In genomic region chr2:130180404-130181337, GRCh38 we compare ENCODE assay signal across 1 cellular context.
TF ChIP-seq lines count a peak whose summit lies in the region.
"Not testable (repeated sequence)": the region's sequence is repeated elsewhere in the genome, so short reads cannot be mapped to it uniquely, and the experiment has no call there.

No MANE protein-coding gene starts in this region.

TF ChIP-seq in HepG2, 621 proteins besides CTCF, POLR2A, EP300 and RAD21:
- TF ChIP-seq ZEB1 (IDR thresholded peaks at IDR 0.05; ENCODE audit: insufficient replicate concordance, low read depth), result peak; percentile 25
- 0 out of 2 replicates have a peak, but pooled peaks have one; percentile 43 for TF ChIP-seq ZNF225 (CRISPR knock-in tag; IDR thresholded peaks at IDR 0.05)
- TF ChIP-seq FOXJ3 (CRISPR knock-in tag; IDR thresholded peaks at IDR 0.05; ENCODE audit: borderline replicate concordance), result peak; percentile 0; the same call in 1 of the 2 replicates
- peak; percentile 33; the same call in 1 of the 2 replicates for TF ChIP-seq ZBTB4 (CRISPR knock-in tag; IDR thresholded peaks at IDR 0.05; ENCODE audit: borderline replicate concordance)
- peak; percentile 53; the same call in 1 of the 2 replicates for TF ChIP-seq ZNF432 (CRISPR knock-in tag; IDR thresholded peaks at IDR 0.05; ENCODE audit: borderline replicate concordance)
- 0 out of 2 replicates have a peak, but pooled peaks have one; percentile 1 for TF ChIP-seq REL (CRISPR knock-in tag; conservative IDR thresholded peaks at IDR 0.05)
- TF ChIP-seq NONO (IDR thresholded peaks at IDR 0.05), result not testable (repeated sequence)
- peak; percentile 1; the same call in 1 of the 2 replicates for TF ChIP-seq NONO (CRISPR knock-in tag; conservative IDR thresholded peaks at IDR 0.05)
- TF ChIP-seq PITX1 (CRISPR knock-in tag; IDR thresholded peaks at IDR 0.05), result peak; percentile 41; the same call in 1 of the 2 replicates
- TF ChIP-seq ZNF296 (CRISPR knock-in tag; conservative IDR thresholded peaks at IDR 0.05), result peak; percentile 1; the same call in 1 of the 2 replicates
- TF ChIP-seq ZNF430 (CRISPR knock-in tag; IDR thresholded peaks at IDR 0.05), result peak; percentile 38; the same call in 1 of the 2 replicates
- TF ChIP-seq SIN3A (IDR thresholded peaks at IDR 0.05; ENCODE audit: borderline replicate concordance, low read depth, low read length), result peak; percentile 63; the same call in 1 of the 2 replicates
- TF ChIP-seq GLMP (CRISPR knock-in tag; IDR thresholded peaks at IDR 0.05; ENCODE audit: borderline replicate concordance), result peak; percentile 89; the same call in 1 of the 2 replicates
- peak; percentile 53 for TF ChIP-seq FOSL2 (CRISPR knock-in tag; IDR thresholded peaks at IDR 0.05)
- 0 out of 2 replicates have a peak, but pooled peaks have one; percentile 20 for TF ChIP-seq ZNF510 (CRISPR knock-in tag; IDR thresholded peaks at IDR 0.05; ENCODE audit: low read depth)
